1 cellular context compared by ENCODE assay signal in genomic region chr2:157786663-157787363, GRCh38.
TF ChIP-seq lines count a peak whose summit lies in the region.

No MANE protein-coding gene starts in this region.

TF ChIP-seq in K562, 482 proteins besides CTCF, POLR2A, EP300 and RAD21 (continued from another document and continues in another):
- peak in 1 of 2 experiments; percentile 86; a peak in 1 of 4 replicates for TF ChIP-seq BCLAF1 (IDR thresholded peaks at IDR 0.05; ENCODE audit: borderline replicate concordance in 1 of 2, control insufficient read depth in 1 of 2, low read depth in 2 of 2, low read length in 1 of 2)
- peak in 1 of 2 experiments; percentile 84 for TF ChIP-seq AFF1 (IDR thresholded peaks at IDR 0.05; ENCODE audit: low read depth in 1 of 2, partially characterized antibody in 2 of 2)
- TF ChIP-seq CBFB (CRISPR knock-in tag; IDR thresholded peaks at IDR 0.05), result no peak
- TF ChIP-seq RNF2 (IDR thresholded peaks at IDR 0.05), result peak; percentile 82
- no peak for TF ChIP-seq NR0B1 (IDR thresholded peaks at IDR 0.05; ENCODE audit: partially characterized antibody)
- no peak for TF ChIP-seq ARHGAP35 (IDR thresholded peaks at IDR 0.05; ENCODE audit: partially characterized antibody)
- no peak for TF ChIP-seq WHSC1 (IDR thresholded peaks at IDR 0.05; ENCODE audit: low read length)
- TF ChIP-seq PKNOX1 (IDR thresholded peaks at IDR 0.05), result peak; percentile 83
- no peak for TF ChIP-seq RBM15 (IDR thresholded peaks at IDR 0.05; ENCODE audit: insufficient read depth, low read length)
- TF ChIP-seq ETV1 (tag; conservative IDR thresholded peaks at IDR 0.05; ENCODE audit: low read depth), result peak; percentile 55
- TF ChIP-seq NFATC3 (IDR thresholded peaks at IDR 0.05), result no peak
- no peak for TF ChIP-seq SRSF9 (IDR thresholded peaks at IDR 0.05; ENCODE audit: borderline replicate concordance, low read depth, low read length)
- TF ChIP-seq ZNF143 (CRISPR knock-in tag; IDR thresholded peaks at IDR 0.05), result no peak
- peak; percentile 63; the same call in 1 of the 2 replicates for TF ChIP-seq CREB1 (IDR thresholded peaks at IDR 0.05)
- no peak for TF ChIP-seq CREB1 (CRISPR knock-in tag; IDR thresholded peaks at IDR 0.05)
- no peak for TF ChIP-seq FOXJ3 (CRISPR knock-in tag; IDR thresholded peaks at IDR 0.05)
- TF ChIP-seq ELF4 (CRISPR knock-in tag; IDR thresholded peaks at IDR 0.05), result 0 out of 2 replicates have a peak, but pooled peaks have one; percentile 59
- no peak for TF ChIP-seq SRF (CRISPR knock-in tag; IDR thresholded peaks at IDR 0.05)
- no peak for TF ChIP-seq CBX1 (IDR thresholded peaks at IDR 0.05; ENCODE audit: low read depth)
- no peak for TF ChIP-seq PHB (CRISPR knock-in tag; IDR thresholded peaks at IDR 0.05)
- no peak for TF ChIP-seq XRCC3 (IDR thresholded peaks at IDR 0.05)
- TF ChIP-seq ZNF655 (CRISPR knock-in tag; IDR thresholded peaks at IDR 0.05), result no peak
- TF ChIP-seq RBM17 (IDR thresholded peaks at IDR 0.05; ENCODE audit: borderline replicate concordance, low read depth, low read length), result no peak
- no peak for TF ChIP-seq SREBF2 (CRISPR knock-in tag; IDR thresholded peaks at IDR 0.05)
- TF ChIP-seq ZNF121 (CRISPR knock-in tag; conservative IDR thresholded peaks at IDR 0.05), result no peak
- TF ChIP-seq NCOA4 (IDR thresholded peaks at IDR 0.05; ENCODE audit: partially characterized antibody), result no peak
- TF ChIP-seq ZNF449 (CRISPR knock-in tag; IDR thresholded peaks at IDR 0.05), result no peak
- TF ChIP-seq RNF219 (CRISPR knock-in tag; IDR thresholded peaks at IDR 0.05), result no peak
- no peak for TF ChIP-seq ETS2 (tag; IDR thresholded peaks at IDR 0.05; ENCODE audit: borderline replicate concordance, poor library complexity, severe bottlenecking)
- no peak for TF ChIP-seq ARID2 (IDR thresholded peaks at IDR 0.05)
- TF ChIP-seq KDM2B (CRISPR knock-in tag; IDR thresholded peaks at IDR 0.05), result no peak
- TF ChIP-seq ZNF280A (IDR thresholded peaks at IDR 0.05; ENCODE audit: low read depth, partially characterized antibody), result no peak
- no peak for TF ChIP-seq SNRNP70 (optimal IDR thresholded peaks at IDR 0.05; ENCODE audit: low read depth, low read length)
- no peak for TF ChIP-seq ZBTB17 (CRISPR knock-in tag; IDR thresholded peaks at IDR 0.05)
- no peak for TF ChIP-seq ELF1 (tag; IDR thresholded peaks at IDR 0.05)
- no peak for TF ChIP-seq NFXL1 (CRISPR knock-in tag; IDR thresholded peaks at IDR 0.05)
- peak; percentile 94 for TF ChIP-seq TCF3 (CRISPR knock-in tag; IDR thresholded peaks at IDR 0.05)
- TF ChIP-seq ZBTB43 (CRISPR knock-in tag; IDR thresholded peaks at IDR 0.05), result no peak
- no peak for TF ChIP-seq REST (CRISPR knock-in tag; IDR thresholded peaks at IDR 0.05; ENCODE audit: low read depth)
- no peak for TF ChIP-seq KLF13 (tag; IDR thresholded peaks at IDR 0.05; ENCODE audit: borderline replicate concordance, low read depth)
- no peak for TF ChIP-seq PTBP1 (IDR thresholded peaks at IDR 0.05; ENCODE audit: low read depth, low read length)
- TF ChIP-seq SRSF1 (IDR thresholded peaks at IDR 0.05; ENCODE audit: low read depth, low read length), result no peak
